In genomic region chr5:109315245-109315644, GRCh38 we compare ENCODE assay signal across 2 cellular contexts.
TF ChIP-seq lines count a peak whose summit lies in the region.

No MANE protein-coding gene starts in this region.

TF ChIP-seq in IMR-90, 13 proteins besides CTCF, POLR2A, EP300 and RAD21 (continued from another document):
- TF ChIP-seq ELK1 (IDR thresholded peaks at IDR 0.05; ENCODE audit: borderline replicate concordance, low read depth, low read length) (no peak), RFX5 (IDR thresholded peaks at IDR 0.05; ENCODE audit: low read depth, low read length) (no peak), USF2 (IDR thresholded peaks at IDR 0.05; ENCODE audit: low read depth, low read length) (no peak), CHD1 (IDR thresholded peaks at IDR 0.05; ENCODE audit: low read depth, low read length) (no peak), RCOR1 (IDR thresholded peaks at IDR 0.05; ENCODE audit: insufficient replicate concordance, low read length) (no peak), MXI1 (IDR thresholded peaks at IDR 0.05; ENCODE audit: borderline replicate concordance, low read depth, low read length) (no peak)

TF ChIP-seq in WTC11, 78 proteins besides CTCF, POLR2A, EP300 and RAD21 (continued from another document):
- TF ChIP-seq GTF2I (CRISPR knock-in tag; conservative IDR thresholded peaks at IDR 0.05) (no peak), JAZF1 (CRISPR knock-in tag; IDR thresholded peaks at IDR 0.05) (no peak), ATF3 (CRISPR knock-in tag; conservative IDR thresholded peaks at IDR 0.05) (no peak), E2F4 (CRISPR knock-in tag; IDR thresholded peaks at IDR 0.05; ENCODE audit: borderline replicate concordance, low read depth) (no peak), CDX4 (CRISPR knock-in tag; IDR thresholded peaks at IDR 0.05; ENCODE audit: borderline replicate concordance) (no peak), KAT7 (CRISPR knock-in tag; IDR thresholded peaks at IDR 0.05; ENCODE audit: borderline replicate concordance) (no peak), MXD4 (CRISPR knock-in tag; IDR thresholded peaks at IDR 0.05; ENCODE audit: borderline replicate concordance) (no peak)
